8 cellular contexts compared by ENCODE assay signal in the genomic region with DNA sequence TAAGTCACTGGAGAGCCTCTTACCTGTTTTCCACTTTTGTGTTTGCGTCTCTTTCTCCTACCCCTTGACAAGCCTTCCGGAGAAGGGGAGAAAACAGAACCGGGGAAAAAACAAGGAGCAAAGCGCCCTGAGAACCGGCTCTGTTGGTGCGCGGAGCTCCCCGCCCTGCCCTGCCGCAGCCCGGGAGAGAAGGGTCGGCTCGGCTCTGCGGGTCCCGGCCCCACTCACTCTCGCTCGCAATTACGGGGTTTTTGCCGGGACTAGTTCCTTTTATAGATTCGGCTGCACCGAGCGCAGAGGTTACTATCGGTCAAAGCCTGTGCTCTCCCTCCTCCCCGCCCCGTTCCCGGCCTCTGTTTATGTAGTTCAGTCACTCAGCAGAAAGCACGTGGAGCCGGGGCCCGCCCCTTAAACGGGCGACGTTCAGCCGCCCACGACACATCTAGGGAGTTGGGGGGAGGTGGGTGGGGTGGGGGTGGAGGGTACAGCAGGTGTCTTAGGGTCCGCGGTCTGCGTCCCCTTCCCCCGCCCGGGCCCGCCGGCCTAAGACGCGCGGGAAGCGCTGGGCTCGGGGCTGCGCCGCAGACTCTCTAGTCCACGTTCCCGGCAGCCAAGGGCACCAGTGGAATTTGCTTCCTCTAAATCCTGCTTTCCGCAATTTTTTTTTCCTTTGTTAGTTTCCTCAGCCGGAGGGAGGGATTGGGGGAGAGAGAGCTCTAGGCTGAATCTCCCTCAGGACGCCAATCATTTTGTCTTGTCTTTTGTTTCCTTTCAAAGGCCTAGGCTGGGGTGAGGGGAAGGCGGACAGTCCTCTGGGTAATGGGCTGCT. TPM values are rescaled to one million over a fixed set of nuclear protein-coding genes. Genes with fewer than 3 reads are reported as not detected.
A peak's percentile ranks its signal among the peaks of the same experiment; 100 is the strongest.
DNase-seq lines count a peak whose midpoint lies in the region; TF ChIP-seq lines count a peak whose summit lies in the region.

A gene with protein sequence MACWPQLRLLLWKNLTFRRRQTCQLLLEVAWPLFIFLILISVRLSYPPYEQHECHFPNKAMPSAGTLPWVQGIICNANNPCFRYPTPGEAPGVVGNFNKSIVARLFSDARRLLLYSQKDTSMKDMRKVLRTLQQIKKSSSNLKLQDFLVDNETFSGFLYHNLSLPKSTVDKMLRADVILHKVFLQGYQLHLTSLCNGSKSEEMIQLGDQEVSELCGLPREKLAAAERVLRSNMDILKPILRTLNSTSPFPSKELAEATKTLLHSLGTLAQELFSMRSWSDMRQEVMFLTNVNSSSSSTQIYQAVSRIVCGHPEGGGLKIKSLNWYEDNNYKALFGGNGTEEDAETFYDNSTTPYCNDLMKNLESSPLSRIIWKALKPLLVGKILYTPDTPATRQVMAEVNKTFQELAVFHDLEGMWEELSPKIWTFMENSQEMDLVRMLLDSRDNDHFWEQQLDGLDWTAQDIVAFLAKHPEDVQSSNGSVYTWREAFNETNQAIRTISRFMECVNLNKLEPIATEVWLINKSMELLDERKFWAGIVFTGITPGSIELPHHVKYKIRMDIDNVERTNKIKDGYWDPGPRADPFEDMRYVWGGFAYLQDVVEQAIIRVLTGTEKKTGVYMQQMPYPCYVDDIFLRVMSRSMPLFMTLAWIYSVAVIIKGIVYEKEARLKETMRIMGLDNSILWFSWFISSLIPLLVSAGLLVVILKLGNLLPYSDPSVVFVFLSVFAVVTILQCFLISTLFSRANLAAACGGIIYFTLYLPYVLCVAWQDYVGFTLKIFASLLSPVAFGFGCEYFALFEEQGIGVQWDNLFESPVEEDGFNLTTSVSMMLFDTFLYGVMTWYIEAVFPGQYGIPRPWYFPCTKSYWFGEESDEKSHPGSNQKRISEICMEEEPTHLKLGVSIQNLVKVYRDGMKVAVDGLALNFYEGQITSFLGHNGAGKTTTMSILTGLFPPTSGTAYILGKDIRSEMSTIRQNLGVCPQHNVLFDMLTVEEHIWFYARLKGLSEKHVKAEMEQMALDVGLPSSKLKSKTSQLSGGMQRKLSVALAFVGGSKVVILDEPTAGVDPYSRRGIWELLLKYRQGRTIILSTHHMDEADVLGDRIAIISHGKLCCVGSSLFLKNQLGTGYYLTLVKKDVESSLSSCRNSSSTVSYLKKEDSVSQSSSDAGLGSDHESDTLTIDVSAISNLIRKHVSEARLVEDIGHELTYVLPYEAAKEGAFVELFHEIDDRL (N-terminal part only) (minus strand): TSS at position 244 of the 829 bp plus-strand sequence. CDS start 24,476 bp downstream, outside the sequence.

- no peaks in the 10 kb centered on the region for H3K9me3 ChIP-seq in ascending aorta
- no peaks in the 10 kb centered on the region for H3K9me3 ChIP-seq in right atrium auricular region

- no peaks in the 10 kb centered on the region for H3K27me3 Mint-ChIP-seq in progenitor cell of endocrine pancreas

- H3K36me3 Mint-ChIP-seq in progenitor cell of endocrine pancreas (ENCODE audit: insufficient read depth) = no peaks in the 10 kb centered on the region

- peak within 1 kb of the TSS; percentile 98 for H3K27ac Mint-ChIP-seq in progenitor cell of endocrine pancreas

- H3K9me3 Mint-ChIP-seq in progenitor cell of endocrine pancreas (ENCODE audit: low read depth) = no peaks in the 10 kb centered on the region

- DNase-seq in 8988T (peak; percentile 69), LHCN-M2 (ENCODE audit: low read depth) (peak; percentile 80), T-helper 9 cell (peak; percentile 56), ascending aorta (ENCODE audit: low spot score in 2 of 2) (peak; percentile 82 to 95), right atrium auricular region (ENCODE audit: low spot score) (peak; percentile 97), progenitor cell of endocrine pancreas (ENCODE audit: low spot score, unreplicated experiment) (peak; percentile 84), ureter (ENCODE audit: low spot score) (peak; percentile 92)

- peak within 1 kb of the TSS; percentile 69 to 90 for H3K4me3 ChIP-seq in ascending aorta
- peak within 1 kb of the TSS; percentile 75 for H3K4me3 ChIP-seq in right atrium auricular region

- no peak for TF ChIP-seq CTCF in ascending aorta (IDR thresholded peaks at IDR 0.05)
- no peak for TF ChIP-seq CTCF in right atrium auricular region (IDR thresholded peaks at IDR 0.05)
- TF ChIP-seq CTCF in progenitor cell of endocrine pancreas (IDR thresholded peaks at IDR 0.05; ENCODE audit: unreplicated experiment) = no peak

- H3K4me1 Mint-ChIP-seq in progenitor cell of endocrine pancreas (ENCODE audit: low read depth) = peaks cover 18% of the 10 kb centered on the region

- H3K36me3 ChIP-seq in ascending aorta (no peaks in the 10 kb centered on the region), right atrium auricular region (no peaks in the 10 kb centered on the region)

- H3K27me3 ChIP-seq in ascending aorta (no peaks in the 10 kb centered on the region), right atrium auricular region (no peaks in the 10 kb centered on the region)

- peaks cover 0 to 5% of the 10 kb centered on the region in 2 donors for H3K4me1 ChIP-seq in ascending aorta
- H3K4me1 ChIP-seq in right atrium auricular region = peaks cover 0 to 18% of the 10 kb centered on the region in 2 donors

- H3K4me3 Mint-ChIP-seq in progenitor cell of endocrine pancreas (ENCODE audit: low read depth) = peak within 1 kb of the TSS; percentile 92

- H3K27ac ChIP-seq in ascending aorta = peak within 1 kb of the TSS; percentile 70 to 81
- peak within 1 kb of the TSS; percentile 78 to 82 for H3K27ac ChIP-seq in right atrium auricular region

- intact Hi-C loops in ascending aorta (cut with DNase I) = loop anchor here (1.0 to 5.0 kb wide), 7 partner anchors 40 to 434 kb away; a partner anchor contains a TSS

- peak; percentile 37 for TF ChIP-seq POLR2A in GM19193 (IDR thresholded peaks at IDR 0.05; ENCODE audit: extremely low read depth, insufficient read depth, insufficient read length)

RNA-seq across cellular contexts. Expression of the gene that starts here (rescaled TPM):
- 2.9 and 12.2 TPM in 2 replicates for total RNA-seq in LHCN-M2 (2014; rRNA removed)
- 0.33 TPM for polyA plus RNA-seq in LHCN-M2 (2012)
- 14.0 TPM for total RNA-seq in ascending aorta
- total RNA-seq in right atrium auricular region = 10 to 100 TPM in 1 of 2 donors, 1 to 10 TPM in 1; 7.9 to 19.2 TPM
- 34.1 and 41.1 TPM in 2 replicates for total RNA-seq in progenitor cell of endocrine pancreas
- 33.4 TPM for total RNA-seq in ureter

Comparison
In these comparisons a context has a peak if more than half of its experiments do, and no peak if none do; other contexts are left out.
1. Peak in every context shown above with its lines: DNase-seq, H3K4me3 ChIP-seq and H3K27ac ChIP-seq.